8 cellular contexts compared by ENCODE assay signal in the genomic region with DNA sequence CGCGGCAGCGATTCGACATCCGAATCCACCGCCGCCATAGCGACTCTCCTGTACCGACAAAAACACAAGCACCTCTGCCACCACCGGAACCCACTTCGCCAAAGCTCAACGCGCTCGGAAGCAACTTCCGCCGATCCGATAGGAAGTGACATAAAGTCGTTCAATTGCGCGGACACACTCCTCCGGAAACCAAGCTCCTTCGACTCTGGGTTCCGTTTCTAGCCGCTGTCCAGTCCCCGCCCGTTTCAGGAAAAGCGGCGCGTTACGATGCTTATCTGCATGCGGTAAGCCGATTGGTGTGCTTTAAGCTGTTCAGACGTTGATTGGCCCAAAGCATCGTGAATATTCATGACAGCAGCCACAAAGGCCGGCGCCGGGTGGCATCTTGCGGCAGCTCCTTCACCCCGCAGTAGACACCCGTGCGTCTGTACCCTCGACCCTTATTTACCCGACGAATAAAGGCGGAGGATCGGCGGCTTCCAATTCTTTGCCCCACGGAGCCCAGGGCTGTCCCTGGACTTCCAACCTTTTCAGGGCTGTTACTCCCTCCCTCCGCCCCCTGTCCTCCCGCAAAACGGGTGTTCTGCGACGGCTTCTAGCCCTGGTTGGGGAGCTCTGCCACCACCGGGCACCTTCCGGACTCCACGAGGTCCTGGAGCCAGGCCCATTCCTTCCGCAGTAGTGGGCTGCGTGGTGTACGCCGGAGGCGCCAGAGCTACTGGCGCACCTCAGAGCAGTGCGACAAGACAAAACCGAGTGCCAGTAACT. TPM values are rescaled to one million over a fixed set of nuclear protein-coding genes. Genes with fewer than 3 reads are reported as not detected.
DNase-seq lines count a peak whose midpoint lies in the region; ATAC-seq and TF ChIP-seq lines count a peak whose summit lies in the region.

A gene with protein sequence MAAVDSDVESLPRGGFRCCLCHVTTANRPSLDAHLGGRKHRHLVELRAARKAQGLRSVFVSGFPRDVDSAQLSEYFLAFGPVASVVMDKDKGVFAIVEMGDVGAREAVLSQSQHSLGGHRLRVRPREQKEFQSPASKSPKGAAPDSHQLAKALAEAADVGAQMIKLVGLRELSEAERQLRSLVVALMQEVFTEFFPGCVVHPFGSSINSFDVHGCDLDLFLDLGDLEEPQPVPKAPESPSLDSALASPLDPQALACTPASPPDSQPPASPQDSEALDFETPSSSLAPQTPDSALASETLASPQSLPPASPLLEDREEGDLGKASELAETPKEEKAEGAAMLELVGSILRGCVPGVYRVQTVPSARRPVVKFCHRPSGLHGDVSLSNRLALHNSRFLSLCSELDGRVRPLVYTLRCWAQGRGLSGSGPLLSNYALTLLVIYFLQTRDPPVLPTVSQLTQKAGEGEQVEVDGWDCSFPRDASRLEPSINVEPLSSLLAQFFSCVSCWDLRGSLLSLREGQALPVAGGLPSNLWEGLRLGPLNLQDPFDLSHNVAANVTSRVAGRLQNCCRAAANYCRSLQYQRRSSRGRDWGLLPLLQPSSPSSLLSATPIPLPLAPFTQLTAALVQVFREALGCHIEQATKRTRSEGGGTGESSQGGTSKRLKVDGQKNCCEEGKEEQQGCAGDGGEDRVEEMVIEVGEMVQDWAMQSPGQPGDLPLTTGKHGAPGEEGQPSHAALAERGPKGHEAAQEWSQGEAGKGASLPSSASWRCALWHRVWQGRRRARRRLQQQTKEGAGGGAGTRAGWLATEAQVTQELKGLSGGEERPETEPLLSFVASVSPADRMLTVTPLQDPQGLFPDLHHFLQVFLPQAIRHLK (minus strand): TSS at position 76 of the 768 bp plus-strand sequence. CDS start 38 bp downstream, at position 38.

- H3K27me3 ChIP-seq in Panc1 (ENCODE audit: control insufficient read depth, insufficient read depth, low read length) (no peaks in the 10 kb centered on the region), muscle layer of colon (ENCODE audit: control insufficient read depth in 1 of 2, insufficient read depth in 2 of 2, low read length in 2 of 2) (no peaks in the 10 kb centered on the region)

- H3K36me3 ChIP-seq in Panc1 (ENCODE audit: control insufficient read depth, insufficient read depth, low read length) (peaks cover 14% of the 10 kb centered on the region), muscle layer of colon (ENCODE audit: insufficient read depth, low read length) (peaks cover 49% of the 10 kb centered on the region)

- H3K9me3 ChIP-seq in Panc1 (ENCODE audit: control insufficient read depth, insufficient read depth, low read depth, low read length) (no peaks in the 10 kb centered on the region), muscle layer of colon (ENCODE audit: low read length) (no peaks in the 10 kb centered on the region)

- peak within 1 kb of the TSS; percentile 97 for H3K27ac ChIP-seq in Panc1 (ENCODE audit: low read length)
- H3K27ac ChIP-seq in muscle layer of colon (ENCODE audit: low read depth, low read length), result peak within 1 kb of the TSS; percentile 99

- CTCF ChIA-PET in Panc1 (lab: Charles Lee), result interaction anchor here (0.6 to 1.0 kb wide), 3 partner anchors 18 to 51 kb away, joined by 3 to 4 read pairs (median 3); a partner anchor contains a TSS

- peak; percentile 100 for DNase-seq in DMS53 (lab: John Stamatoyannopoulos, UW)
- peak; percentile 99 for DNase-seq in KG1 (lab: John Stamatoyannopoulos, UW)
- peak; percentile 95 for DNase-seq in Panc1 (ENCODE audit: low read depth, low spot score)
- peak; percentile 94 for DNase-seq in activated T-cell treated with anti-CD3 and anti-CD28 coated beads, Interleukin-2, amount 50 U/mL, for 4 hours
- DNase-seq in stimulated activated CD8-positive, alpha-beta memory T cell treated with anti-CD3 and anti-CD28 coated beads, Interleukin-7, amount 100 ng/mL, for 24 hours (ENCODE audit: low read depth), result peak; percentile 83

- in situ Hi-C loops in Panc1 (cut with HindIII; ENCODE audit: low pct_unique_long_range_greater_than_20kb, low sequenced_read_pairs), result no loop called here

- H3K4me1 Mint-ChIP-seq in activated T-cell treated with anti-CD3 and anti-CD28 coated beads, Interleukin-2, amount 50 U/mL, for 4 hours (ENCODE audit: low read depth), result peaks cover 36% of the 10 kb centered on the region

- peak within 1 kb of the TSS; percentile 87 for H3K9ac ChIP-seq in muscle layer of colon (ENCODE audit: low read length)

- intact Hi-C loops in Panc1 (cut with micrococcal nuclease; ENCODE audit: unreplicated experiment), result no loop called here

- POLR2A ChIA-PET in Panc1 (lab: Charles Lee), result interaction anchor here (0.5 to 1.7 kb wide), 12 partner anchors 10 to 960 kb away, joined by 3 to 20 read pairs (median 4); a partner anchor contains a TSS

- H3K4me1 ChIP-seq in Panc1 (ENCODE audit: control insufficient read depth, insufficient read depth, low read length) (peaks cover 24% of the 10 kb centered on the region), muscle layer of colon (ENCODE audit: insufficient read depth, low read length) (peaks cover 15% of the 10 kb centered on the region)

- TSS peak; percentile 99 for BruUV-seq in Panc1 (replicated peaks; lab: Mats Ljungman, UMichigan)

- no peaks in the 10 kb centered on the region for H3K27me3 Mint-ChIP-seq in activated T-cell treated with anti-CD3 and anti-CD28 coated beads, Interleukin-2, amount 50 U/mL, for 4 hours (ENCODE audit: low read depth)

- no peak for TF ChIP-seq CTCF in Panc1 (IDR thresholded peaks at IDR 0.05)

- no peaks in the 10 kb centered on the region for H3K9me3 Mint-ChIP-seq in activated T-cell treated with anti-CD3 and anti-CD28 coated beads, Interleukin-2, amount 50 U/mL, for 4 hours

- H3K4me3 ChIP-seq in Panc1 (ENCODE audit: low read depth in 2 of 2, low read length in 2 of 2) (peak within 1 kb of the TSS; percentile 74 to 86), muscle layer of colon (ENCODE audit: low read depth in 1 of 2, low read length in 2 of 2) (peak within 1 kb of the TSS; percentile 78 to 90)

- ATAC-seq in GM21723 (IDR thresholded peaks at IDR 0.05; ENCODE audit: unreplicated experiment) (peak; percentile 88), Panc1 (peak; percentile 94), esophagus mucosa (peak; percentile 93)
- peak; percentile 93 for ATAC-seq in activated T-cell treated with anti-CD3 and anti-CD28 coated beads, Interleukin-2, amount 50 U/mL, for 4 hours

- H3K4me3 Mint-ChIP-seq in activated T-cell treated with anti-CD3 and anti-CD28 coated beads, Interleukin-2, amount 50 U/mL, for 4 hours, result peak within 1 kb of the TSS; percentile 98

- peaks cover 30% of the 10 kb centered on the region for H3K36me3 Mint-ChIP-seq in activated T-cell treated with anti-CD3 and anti-CD28 coated beads, Interleukin-2, amount 50 U/mL, for 4 hours (ENCODE audit: insufficient read depth)

RNA-seq across cellular contexts. Expression of the gene that starts here (rescaled TPM):
- total RNA-seq in Panc1 (2021; ENCODE audit: unreplicated experiment) (19.9 TPM), esophagus mucosa (9.3 TPM)
- polyA plus RNA-seq in Panc1 (2012; ENCODE audit: insufficient read length), result 21.9 TPM
- 10 to 100 TPM; 39.4 to 46.1 (median 41.6) TPM for total RNA-seq in activated T-cell treated with anti-CD3 and anti-CD28 coated beads, Interleukin-2, amount 50 U/mL, for 4 hours

Comparison
In these comparisons a context has a peak if more than half of its experiments do, and no peak if none do; other contexts are left out.
1. Peak in every context shown above with its lines: DNase-seq, ATAC-seq, H3K4me3 ChIP-seq and H3K27ac ChIP-seq.